1 cellular context compared by ENCODE assay signal in genomic region chr1:109282497-109282951, GRCh38.
TF ChIP-seq lines count a peak whose summit lies in the region.

No MANE protein-coding gene starts in this region.

TF ChIP-seq in K562, 482 proteins besides CTCF, POLR2A, EP300 and RAD21 (continues in another document):
- TF ChIP-seq E2F3 (CRISPR knock-in tag; IDR thresholded peaks at IDR 0.05), result no peak
- TF ChIP-seq GTF2F1 (IDR thresholded peaks at IDR 0.05; ENCODE audit: low read depth, low read length), result no peak
- no peak for TF ChIP-seq RBBP5 (IDR thresholded peaks at IDR 0.05; ENCODE audit: borderline replicate concordance, insufficient read depth, low read length, poor library complexity, severe bottlenecking)
- no peak for TF ChIP-seq ZSCAN29 (IDR thresholded peaks at IDR 0.05)
- TF ChIP-seq, protein P1, sequence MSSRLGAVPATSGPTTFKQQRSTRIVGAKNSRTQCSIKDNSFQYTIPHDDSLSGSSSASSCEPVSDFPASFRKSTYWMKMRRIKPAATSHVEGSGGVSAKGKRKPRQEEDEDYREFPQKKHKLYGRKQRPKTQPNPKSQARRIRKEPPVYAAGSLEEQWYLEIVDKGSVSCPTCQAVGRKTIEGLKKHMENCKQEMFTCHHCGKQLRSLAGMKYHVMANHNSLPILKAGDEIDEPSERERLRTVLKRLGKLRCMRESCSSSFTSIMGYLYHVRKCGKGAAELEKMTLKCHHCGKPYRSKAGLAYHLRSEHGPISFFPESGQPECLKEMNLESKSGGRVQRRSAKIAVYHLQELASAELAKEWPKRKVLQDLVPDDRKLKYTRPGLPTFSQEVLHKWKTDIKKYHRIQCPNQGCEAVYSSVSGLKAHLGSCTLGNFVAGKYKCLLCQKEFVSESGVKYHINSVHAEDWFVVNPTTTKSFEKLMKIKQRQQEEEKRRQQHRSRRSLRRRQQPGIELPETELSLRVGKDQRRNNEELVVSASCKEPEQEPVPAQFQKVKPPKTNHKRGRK (tag; IDR thresholded peaks at IDR 0.05), result no peak
- TF ChIP-seq ARID3A (IDR thresholded peaks at IDR 0.05; ENCODE audit: borderline replicate concordance, low read depth, low read length), result no peak
- TF ChIP-seq SAFB2 (IDR thresholded peaks at IDR 0.05; ENCODE audit: borderline replicate concordance, low read depth, low read length, severe bottlenecking), result no peak
- no peak for TF ChIP-seq SMARCB1 (IDR thresholded peaks at IDR 0.05; ENCODE audit: insufficient read length, low read depth)
- no peak for TF ChIP-seq KDM2B (CRISPR knock-in tag; IDR thresholded peaks at IDR 0.05)
- no peak for TF ChIP-seq NUFIP1 (IDR thresholded peaks at IDR 0.05; ENCODE audit: partially characterized antibody)
- TF ChIP-seq ZNF766 (CRISPR knock-in tag; conservative IDR thresholded peaks at IDR 0.05), result 0 out of 2 replicates have a peak, but pooled peaks have one; percentile 2
- no peak for TF ChIP-seq PHB2 (IDR thresholded peaks at IDR 0.05; ENCODE audit: low read depth)
- no peak for TF ChIP-seq SMAD2 (IDR thresholded peaks at IDR 0.05; ENCODE audit: low read depth, low read length)
- 0 out of 2 replicates have a peak, but pooled peaks have one; percentile 20 for TF ChIP-seq SNIP1 (IDR thresholded peaks at IDR 0.05; ENCODE audit: low read depth)
- TF ChIP-seq PHTF2 (CRISPR knock-in tag; IDR thresholded peaks at IDR 0.05), result no peak
- TF ChIP-seq, protein P2, sequence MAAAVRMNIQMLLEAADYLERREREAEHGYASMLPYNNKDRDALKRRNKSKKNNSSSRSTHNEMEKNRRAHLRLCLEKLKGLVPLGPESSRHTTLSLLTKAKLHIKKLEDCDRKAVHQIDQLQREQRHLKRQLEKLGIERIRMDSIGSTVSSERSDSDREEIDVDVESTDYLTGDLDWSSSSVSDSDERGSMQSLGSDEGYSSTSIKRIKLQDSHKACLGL (CRISPR knock-in tag; IDR thresholded peaks at IDR 0.05; ENCODE audit: borderline replicate concordance, poor library complexity, severe bottlenecking), result no peak
- TF ChIP-seq, protein P3, sequence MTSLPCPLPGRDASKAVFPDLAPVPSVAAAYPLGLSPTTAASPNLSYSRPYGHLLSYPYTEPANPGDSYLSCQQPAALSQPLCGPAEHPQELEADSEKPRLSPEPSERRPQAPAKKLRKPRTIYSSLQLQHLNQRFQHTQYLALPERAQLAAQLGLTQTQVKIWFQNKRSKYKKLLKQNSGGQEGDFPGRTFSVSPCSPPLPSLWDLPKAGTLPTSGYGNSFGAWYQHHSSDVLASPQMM (CRISPR knock-in tag; IDR thresholded peaks at IDR 0.05), result no peak
- TF ChIP-seq RBM39 (optimal IDR thresholded peaks at IDR 0.05; ENCODE audit: low read depth, low read length), result no peak
- TF ChIP-seq CBX5 (IDR thresholded peaks at IDR 0.05; ENCODE audit: borderline replicate concordance, low read depth), result no peak
- 0 out of 2 replicates have a peak, but pooled peaks have one; percentile 14 for TF ChIP-seq SIN3B (IDR thresholded peaks at IDR 0.05; ENCODE audit: low read depth)
- no peak for TF ChIP-seq TAF15 (IDR thresholded peaks at IDR 0.05; ENCODE audit: low read depth, low read length)
- no peak for TF ChIP-seq SIN3A (IDR thresholded peaks at IDR 0.05; ENCODE audit: borderline replicate concordance in 2 of 2, control insufficient read depth in 1 of 2, low read depth in 2 of 2, low read length in 2 of 2)
- no peak for TF ChIP-seq GATAD2A (IDR thresholded peaks at IDR 0.05)
- TF ChIP-seq MTA2 (IDR thresholded peaks at IDR 0.05; ENCODE audit: low read depth), result no peak
- TF ChIP-seq FOXK1 (CRISPR knock-in tag; IDR thresholded peaks at IDR 0.05; ENCODE audit: borderline replicate concordance), result peak; percentile 23; the same call in 1 of the 2 replicates
- TF ChIP-seq MTA1 (IDR thresholded peaks at IDR 0.05; ENCODE audit: borderline replicate concordance), result no peak
- no peak for TF ChIP-seq ZNF134 (CRISPR knock-in tag; conservative IDR thresholded peaks at IDR 0.05)
- TF ChIP-seq ZNF644 (tag; IDR thresholded peaks at IDR 0.05; ENCODE audit: low read depth), result no peak
- TF ChIP-seq SNAPC5 (CRISPR knock-in tag; IDR thresholded peaks at IDR 0.05), result no peak
- TF ChIP-seq, protein P4, sequence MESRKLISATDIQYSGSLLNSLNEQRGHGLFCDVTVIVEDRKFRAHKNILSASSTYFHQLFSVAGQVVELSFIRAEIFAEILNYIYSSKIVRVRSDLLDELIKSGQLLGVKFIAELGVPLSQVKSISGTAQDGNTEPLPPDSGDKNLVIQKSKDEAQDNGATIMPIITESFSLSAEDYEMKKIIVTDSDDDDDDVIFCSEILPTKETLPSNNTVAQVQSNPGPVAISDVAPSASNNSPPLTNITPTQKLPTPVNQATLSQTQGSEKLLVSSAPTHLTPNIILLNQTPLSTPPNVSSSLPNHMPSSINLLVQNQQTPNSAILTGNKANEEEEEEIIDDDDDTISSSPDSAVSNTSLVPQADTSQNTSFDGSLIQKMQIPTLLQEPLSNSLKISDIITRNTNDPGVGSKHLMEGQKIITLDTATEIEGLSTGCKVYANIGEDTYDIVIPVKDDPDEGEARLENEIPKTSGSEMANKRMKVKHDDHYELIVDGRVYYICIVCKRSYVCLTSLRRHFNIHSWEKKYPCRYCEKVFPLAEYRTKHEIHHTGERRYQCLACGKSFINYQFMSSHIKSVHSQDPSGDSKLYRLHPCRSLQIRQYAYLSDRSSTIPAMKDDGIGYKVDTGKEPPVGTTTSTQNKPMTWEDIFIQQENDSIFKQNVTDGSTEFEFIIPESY (CRISPR knock-in tag; IDR thresholded peaks at IDR 0.05), result no peak
- TF ChIP-seq MCM2 (IDR thresholded peaks at IDR 0.05; ENCODE audit: low read depth), result no peak
- no peak for TF ChIP-seq ZNF764 (CRISPR knock-in tag; IDR thresholded peaks at IDR 0.05; ENCODE audit: low read depth)
- no peak for TF ChIP-seq CBFA2T2 (conservative IDR thresholded peaks at IDR 0.05)
- TF ChIP-seq CBFB (CRISPR knock-in tag; IDR thresholded peaks at IDR 0.05), result 0 out of 2 replicates have a peak, but pooled peaks have one; percentile 66
- TF ChIP-seq IRF2 (CRISPR knock-in tag; IDR thresholded peaks at IDR 0.05), result no peak
- 0 out of 2 replicates have a peak, but pooled peaks have one; percentile 5 for TF ChIP-seq RB1 (IDR thresholded peaks at IDR 0.05; ENCODE audit: low read depth)
- TF ChIP-seq, protein P5, sequence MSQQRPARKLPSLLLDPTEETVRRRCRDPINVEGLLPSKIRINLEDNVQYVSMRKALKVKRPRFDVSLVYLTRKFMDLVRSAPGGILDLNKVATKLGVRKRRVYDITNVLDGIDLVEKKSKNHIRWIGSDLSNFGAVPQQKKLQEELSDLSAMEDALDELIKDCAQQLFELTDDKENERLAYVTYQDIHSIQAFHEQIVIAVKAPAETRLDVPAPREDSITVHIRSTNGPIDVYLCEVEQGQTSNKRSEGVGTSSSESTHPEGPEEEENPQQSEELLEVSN (IDR thresholded peaks at IDR 0.05; ENCODE audit: borderline replicate concordance in 1 of 2, extremely low read depth in 1 of 2, insufficient read depth in 1 of 2, insufficient read length in 1 of 2, low read depth in 1 of 2, low read length in 1 of 2, poor library complexity in 1 of 2, severe bottlenecking in 1 of 2), result no peak
- TF ChIP-seq ZNF780A (CRISPR knock-in tag; IDR thresholded peaks at IDR 0.05), result no peak
- no peak for TF ChIP-seq SAP30 (IDR thresholded peaks at IDR 0.05; ENCODE audit: borderline replicate concordance, insufficient read depth, low read depth, low read length, poor library complexity, severe bottlenecking)
- no peak for TF ChIP-seq TFE3 (CRISPR knock-in tag; IDR thresholded peaks at IDR 0.05)
- 0 out of 2 replicates have a peak, but pooled peaks have one; percentile 33 for TF ChIP-seq NR1H2 (CRISPR knock-in tag; IDR thresholded peaks at IDR 0.05)
- 0 out of 2 replicates have a peak, but pooled peaks have one; percentile 88 for TF ChIP-seq SREBF2 (CRISPR knock-in tag; IDR thresholded peaks at IDR 0.05)
- no peak for TF ChIP-seq SMAD1 (IDR thresholded peaks at IDR 0.05; ENCODE audit: low read depth, low read length, partially characterized antibody)
- TF ChIP-seq ETV5 (CRISPR knock-in tag; IDR thresholded peaks at IDR 0.05; ENCODE audit: low read depth), result no peak
- no peak for TF ChIP-seq RERE (CRISPR knock-in tag; IDR thresholded peaks at IDR 0.05; ENCODE audit: borderline replicate concordance)
- TF ChIP-seq, protein P6, sequence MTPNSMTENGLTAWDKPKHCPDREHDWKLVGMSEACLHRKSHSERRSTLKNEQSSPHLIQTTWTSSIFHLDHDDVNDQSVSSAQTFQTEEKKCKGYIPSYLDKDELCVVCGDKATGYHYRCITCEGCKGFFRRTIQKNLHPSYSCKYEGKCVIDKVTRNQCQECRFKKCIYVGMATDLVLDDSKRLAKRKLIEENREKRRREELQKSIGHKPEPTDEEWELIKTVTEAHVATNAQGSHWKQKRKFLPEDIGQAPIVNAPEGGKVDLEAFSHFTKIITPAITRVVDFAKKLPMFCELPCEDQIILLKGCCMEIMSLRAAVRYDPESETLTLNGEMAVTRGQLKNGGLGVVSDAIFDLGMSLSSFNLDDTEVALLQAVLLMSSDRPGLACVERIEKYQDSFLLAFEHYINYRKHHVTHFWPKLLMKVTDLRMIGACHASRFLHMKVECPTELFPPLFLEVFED (CRISPR knock-in tag; conservative IDR thresholded peaks at IDR 0.05), result no peak
- no peak for TF ChIP-seq EP400 (IDR thresholded peaks at IDR 0.05)
- TF ChIP-seq HDAC1 (IDR thresholded peaks at IDR 0.05), result no peak
- no peak; the same call in 1 of the 2 replicates for TF ChIP-seq NFRKB (IDR thresholded peaks at IDR 0.05; ENCODE audit: low read depth)
- TF ChIP-seq, protein P7, sequence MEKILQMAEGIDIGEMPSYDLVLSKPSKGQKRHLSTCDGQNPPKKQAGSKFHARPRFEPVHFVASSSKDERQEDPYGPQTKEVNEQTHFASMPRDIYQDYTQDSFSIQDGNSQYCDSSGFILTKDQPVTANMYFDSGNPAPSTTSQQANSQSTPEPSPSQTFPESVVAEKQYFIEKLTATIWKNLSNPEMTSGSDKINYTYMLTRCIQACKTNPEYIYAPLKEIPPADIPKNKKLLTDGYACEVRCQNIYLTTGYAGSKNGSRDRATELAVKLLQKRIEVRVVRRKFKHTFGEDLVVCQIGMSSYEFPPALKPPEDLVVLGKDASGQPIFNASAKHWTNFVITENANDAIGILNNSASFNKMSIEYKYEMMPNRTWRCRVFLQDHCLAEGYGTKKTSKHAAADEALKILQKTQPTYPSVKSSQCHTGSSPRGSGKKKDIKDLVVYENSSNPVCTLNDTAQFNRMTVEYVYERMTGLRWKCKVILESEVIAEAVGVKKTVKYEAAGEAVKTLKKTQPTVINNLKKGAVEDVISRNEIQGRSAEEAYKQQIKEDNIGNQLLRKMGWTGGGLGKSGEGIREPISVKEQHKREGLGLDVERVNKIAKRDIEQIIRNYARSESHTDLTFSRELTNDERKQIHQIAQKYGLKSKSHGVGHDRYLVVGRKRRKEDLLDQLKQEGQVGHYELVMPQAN (IDR thresholded peaks at IDR 0.05; ENCODE audit: borderline replicate concordance), result no peak
